ENCODE assay signal across 13 cellular contexts in genomic region chr3:183244219-183244618, GRCh38.
A peak's percentile ranks its signal among the peaks of the same experiment; 100 is the strongest.
DNase-seq lines count a peak whose midpoint lies in the region; ATAC-seq and TF ChIP-seq lines count a peak whose summit lies in the region.
"Had no signal": no experiment of that assay in that cellular context is flagged by ENCODE, and none has a peak within 500 bp of the region (broad histone marks: within the 10 kb centered on the region; RNA-seq: fewer than 3 reads in every experiment).

No MANE protein-coding gene starts in this region.

- no peak for TF ChIP-seq POLR2A in erythroblast (IDR thresholded peaks at IDR 0.05; ENCODE audit: low read length)

- H3K36me3 ChIP-seq in HAP-1 (replicated peaks) = no peaks in the 10 kb centered on the region
- H3K36me3 ChIP-seq: gastroesophageal sphincter, SJCRH30 had no signal

- H3K9me3 ChIP-seq in HAP-1 = peaks cover 14% of the 10 kb centered on the region
- H3K9me3 ChIP-seq: SJCRH30 had no signal

- H3K27me3 ChIP-seq in HAP-1 (ENCODE audit: low read depth) = no peaks in the 10 kb centered on the region
- H3K27me3 ChIP-seq: SJCRH30 had no signal

- H3K4me1 ChIP-seq in HAP-1 = no peaks in the 10 kb centered on the region
- H3K4me1 ChIP-seq: gastroesophageal sphincter, SJCRH30 had no signal

- intact Hi-C loops in head of caudate nucleus (cut with DNase I) = no loop called here

- in situ Hi-C loops in HAP-1 (cut with MboI; ENCODE audit: low sequenced_read_pairs) = no loop called here

- no peak overlapping the region for H3K4me3 ChIP-seq in HAP-1
- H3K4me3 ChIP-seq: gastroesophageal sphincter, SJCRH30, smooth muscle cell had no signal

- no peak for ATAC-seq in HG03565 (IDR thresholded peaks at IDR 0.05; ENCODE audit: unreplicated experiment)
- ATAC-seq: CD8-positive, alpha-beta T cell; gastroesophageal sphincter had no signal

- DNase-seq in KG1 (lab: John Stamatoyannopoulos, UW) (peak; percentile 23), SKM-1 (lab: John Stamatoyannopoulos, UW; ENCODE audit: unreplicated experiment) (peak; percentile 46), head of caudate nucleus (peak in 31 of 42 donors; percentile 21 to 75 (median 53)), putamen (ENCODE audit: low spot score) (peak; percentile 55), erythroblast (lab: John Stamatoyannopoulos, UW) (no peak), HAP-1 (ENCODE audit: low spot score in 2 of 2) (no peak)
- DNase-seq in effector CD4-positive, alpha-beta T cell = no peak
- DNase-seq: activated CD4-positive, alpha-beta T cell treated with anti-CD3 and anti-CD28 coated beads for 48 hours; CD8-positive, alpha-beta T cell had no signal

Comparison
In these comparisons a context has a peak if more than half of its experiments do, and no peak if none do; other contexts are left out.
1. DNase-seq: peak in KG1 (single experiment), SKM-1 (single experiment), head of caudate nucleus (31 of 42) and putamen (single experiment); none in erythroblast (0 of 2), HAP-1 (0 of 2) and effector CD4-positive, alpha-beta T cell (single experiment).